Comparison of ENCODE assay signal across 8 cellular contexts in genomic region chr19:48568345-48568886, GRCh38. TPM values are rescaled to one million over a fixed set of nuclear protein-coding genes. Genes with fewer than 3 reads are reported as not detected.
A peak's percentile ranks its signal among the peaks of the same experiment; 100 is the strongest.
DNase-seq lines count a peak whose midpoint lies in the region; ATAC-seq and TF ChIP-seq lines count a peak whose summit lies in the region.

No MANE protein-coding gene starts in this region.

- DNase-seq in SIG-M5 treated with dmso at 0.1 percent for 504 hours (lab: John Stamatoyannopoulos, UW; ENCODE audit: unreplicated experiment), result peak; percentile 34
- DNase-seq in SIG-M5 (lab: John Stamatoyannopoulos, UW), result no peak
- peak; percentile 87 for DNase-seq in left ventricle myocardium inferior
- DNase-seq in pulmonary artery endothelial cell (ENCODE audit: low read depth, low spot score), result peak; percentile 53
- DNase-seq in COR-L47 (lab: John Stamatoyannopoulos, UW), result no peak

- H3K27me3 ChIP-seq in left ventricle myocardium inferior (ENCODE audit: low read depth), result peaks cover 18% of the 10 kb centered on the region

- no peaks in the 10 kb centered on the region for H3K9me3 ChIP-seq in left ventricle myocardium inferior (replicated peaks)

- H3K27ac ChIP-seq in left ventricle myocardium inferior (replicated peaks), result peak overlapping the region; percentile 86

- H3K36me3 ChIP-seq in left ventricle myocardium inferior, result no peaks in the 10 kb centered on the region

- intact Hi-C loops in left ventricle myocardium inferior (cut with micrococcal nuclease), result no loop called here

- H3K4me3 ChIP-seq in WI38 (ENCODE audit: low read depth, low read length), result peak overlapping the region; percentile 27
- peak overlapping the region; percentile 36 for H3K4me3 ChIP-seq in left ventricle myocardium inferior

- no peak for ATAC-seq in HG03139 (IDR thresholded peaks at IDR 0.05; ENCODE audit: unreplicated experiment)
- ATAC-seq in HG02885 (IDR thresholded peaks at IDR 0.05; ENCODE audit: poor library complexity, unreplicated experiment), result no peak

- TF ChIP-seq CTCF in WI38 (IDR thresholded peaks at IDR 0.05; ENCODE audit: low read depth, low read length) (no peak), left ventricle myocardium inferior (IDR thresholded peaks at IDR 0.05; ENCODE audit: borderline replicate concordance) (no peak)

- peaks cover 10% of the 10 kb centered on the region for H3K4me1 ChIP-seq in left ventricle myocardium inferior

RNA-seq across cellular contexts. Expression of gene SULT2B1, which starts 16.4 kb away (rescaled TPM):
- total RNA-seq in left ventricle myocardium inferior (0.33 TPM), pulmonary artery endothelial cell (0.07 TPM in 1 of 2 replicates, not detected in the other)

RNA-seq across cellular contexts. Expression of gene SPACA4, which starts 38.1 kb away (rescaled TPM):
- total RNA-seq in left ventricle myocardium inferior (not detected), pulmonary artery endothelial cell (not detected in 2 replicates)

RNA-seq across cellular contexts. Expression of gene FAM83E, which starts 46.5 kb away (rescaled TPM):
- total RNA-seq in left ventricle myocardium inferior (not detected), pulmonary artery endothelial cell (0.73 and 0.99 TPM in 2 replicates)

RNA-seq across cellular contexts. Expression of gene RPL18, which starts 50.6 kb away (rescaled TPM):
- total RNA-seq in left ventricle myocardium inferior (530 TPM), pulmonary artery endothelial cell (1,737 and 2,640 TPM in 2 replicates)

RNA-seq across cellular contexts. Expression of gene SPHK2, which starts 50.9 kb away (rescaled TPM):
- total RNA-seq in left ventricle myocardium inferior (8.0 TPM), pulmonary artery endothelial cell (6.7 and 9.2 TPM in 2 replicates)

Comparison
In these comparisons a context has a peak if more than half of its experiments do, and no peak if none do; other contexts are left out.
1. DNase-seq: peak in SIG-M5 treated with dmso at 0.1 percent for 504 hours (single experiment), left ventricle myocardium inferior (single experiment) and pulmonary artery endothelial cell (single experiment); none in SIG-M5 (single experiment) and COR-L47 (single experiment).